In genomic region chr3:13954266-13954665, GRCh38 we compare ENCODE assay signal across 30 cellular contexts.
DNase-seq lines count a peak whose midpoint lies in the region; ATAC-seq and FAIRE-seq lines count a peak whose summit lies in the region.
"Had no signal": no experiment of that assay in that cellular context is flagged by ENCODE, and none has a peak within 500 bp of the region (broad histone marks: within the 10 kb centered on the region; RNA-seq: fewer than 3 reads in every experiment).

No MANE protein-coding gene starts in this region.

- H3K4me3 ChIP-seq in trophoblast cell (ENCODE audit: low read depth, low read length) = no peak overlapping the region
- H3K4me3 ChIP-seq: A549; BLaER1; BLaER1 treated with 17β-estradiol and CSF1 and Interleukin-3, amounts not matched to agents 10 nM and 100 nM had no signal

- H4K12ac ChIP-seq in trophoblast cell (ENCODE audit: low read depth, low read length) = no peak overlapping the region

- H3K18ac ChIP-seq in trophoblast cell (ENCODE audit: low read length) = no peak overlapping the region

- no peak overlapping the region for H3K14ac ChIP-seq in trophoblast cell (ENCODE audit: low read length)

- no peaks in the 10 kb centered on the region for H3K9me3 ChIP-seq in trophoblast cell (ENCODE audit: insufficient read depth, low read depth, low read length)
- H3K9me3 ChIP-seq: A549, BE2C, BLaER1 had no signal

- H3K79me2 ChIP-seq in trophoblast cell (ENCODE audit: control insufficient read depth, insufficient read depth, low read length, poor library complexity) = no peaks in the 10 kb centered on the region

- DNase-seq in trophoblast cell (peak; percentile 74 to 93), DMS153 (lab: John Stamatoyannopoulos, UW) (no peak)
- DNase-seq: 8988T; ACHN; AML-193; BE2C; C1 segment of cervical spinal cord; Caco-2; Calu3; CD4-positive, alpha-beta memory T cell; CD4-positive, alpha-beta T cell; CD4-positive, CD25-positive, alpha-beta regulatory T cell; CD8-positive, alpha-beta memory T cell; CD8-positive, alpha-beta T cell; COR-L47; DMS 273 treated with DMSO at 0.1 percent for 48 hours; DMS53; DMS79; DMS79 treated with DMSO at 0.1 percent for 48 hours; DND-41; EL had no signal

- no peak overlapping the region for H2BK5ac ChIP-seq in trophoblast cell (ENCODE audit: low read depth, low read length, poor library complexity)

- no CpG with 5 or more reads among the region's 4 CpGs for WGBS in trophoblast cell (ENCODE audit: extremely low coverage, insufficient coverage, insufficient read length)

- FAIRE-seq in endometrium (lab: Jason Lieb, UNC) = peak; percentile 94
- FAIRE-seq: A204.1, A549, D721Med had no signal

- H3K79me1 ChIP-seq in trophoblast cell (ENCODE audit: low read length) = no peaks in the 10 kb centered on the region

- H3K23ac ChIP-seq in trophoblast cell (ENCODE audit: low read length) = no peak overlapping the region

- no peak overlapping the region for H2BK12ac ChIP-seq in trophoblast cell (ENCODE audit: low read length)

- H2BK120ac ChIP-seq in trophoblast cell (ENCODE audit: insufficient read depth, low read length, poor library complexity) = no peak overlapping the region

- no peak overlapping the region for H2AFZ ChIP-seq in trophoblast cell (ENCODE audit: insufficient read depth, low read length, poor library complexity)

- no peak overlapping the region for H3K9ac ChIP-seq in trophoblast cell (ENCODE audit: low read length)
- H3K9ac ChIP-seq: BLaER1; BLaER1 treated with 17β-estradiol and CSF1 and Interleukin-3, amounts not matched to agents 10 nM and 100 nM had no signal

- no peaks in the 10 kb centered on the region for H3K36me3 ChIP-seq in trophoblast cell (ENCODE audit: control insufficient read depth in 1 of 2, insufficient read depth in 2 of 2, low read length in 2 of 2)
- H3K36me3 ChIP-seq: BE2C; BLaER1; BLaER1 treated with 17β-estradiol and CSF1 and Interleukin-3, amounts not matched to agents 10 nM and 100 nM had no signal

- no peak overlapping the region for H4K8ac ChIP-seq in trophoblast cell (ENCODE audit: low read depth, low read length)

- H2AK5ac ChIP-seq in trophoblast cell (ENCODE audit: low read length) = no peak overlapping the region

- no peak for ATAC-seq in HG02970 (IDR thresholded peaks at IDR 0.05; ENCODE audit: low FRiP score, unreplicated experiment)
- ATAC-seq: CD8-positive, alpha-beta T cell had no signal

- no peak overlapping the region for H3K4me2 ChIP-seq in trophoblast cell (ENCODE audit: low read length)
- H3K4me2 ChIP-seq: A549, BLaER1 had no signal

- no peaks in the 10 kb centered on the region for H3K27me3 ChIP-seq in trophoblast cell (ENCODE audit: insufficient read depth, low read length)
- H3K27me3 ChIP-seq: BE2C; BLaER1; BLaER1 treated with 17β-estradiol and CSF1 and Interleukin-3, amounts not matched to agents 10 nM and 100 nM had no signal

- H3K4me1 ChIP-seq in trophoblast cell (ENCODE audit: control insufficient read depth in 1 of 2, insufficient read depth in 2 of 2, low read length in 2 of 2) = no peaks in the 10 kb centered on the region
- H3K4me1 ChIP-seq: A549, BE2C had no signal

- no peak overlapping the region for H4K91ac ChIP-seq in trophoblast cell (ENCODE audit: low read depth, low read length)

- no peak overlapping the region for H3K4ac ChIP-seq in trophoblast cell (ENCODE audit: low read depth, low read length)

- H3K27ac ChIP-seq in trophoblast cell (ENCODE audit: low read depth, low read length) = no peak overlapping the region
- H3K27ac ChIP-seq: 22Rv1; A549; BLaER1; BLaER1 treated with 17β-estradiol and CSF1 and Interleukin-3, amounts not matched to agents 10 nM and 100 nM; C4-2B had no signal
